In the genomic region with DNA sequence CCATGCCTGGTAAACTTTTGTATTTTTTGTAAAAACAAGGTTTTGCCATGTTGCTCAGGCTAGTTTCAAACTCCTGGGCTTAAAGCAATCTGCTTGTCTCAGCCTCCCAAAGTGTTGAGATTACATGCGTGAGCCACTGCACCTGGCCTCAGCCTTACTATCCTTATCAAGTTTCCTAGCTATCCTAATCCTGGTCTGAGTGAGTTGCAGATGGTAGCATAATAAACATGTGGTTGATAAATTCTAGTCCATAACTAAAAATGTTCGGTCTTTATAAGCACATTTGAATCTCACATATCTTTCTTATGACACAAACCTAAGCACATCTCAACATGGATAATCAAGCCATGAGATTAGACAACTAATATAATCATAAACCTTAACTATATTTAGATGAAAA, we compare ENCODE assay signal across 23 cellular contexts.
"Had no signal": no experiment of that assay in that cellular context is flagged by ENCODE, and none has a peak within 500 bp of the region (broad histone marks: within the 10 kb centered on the region; RNA-seq: fewer than 3 reads in every experiment).

No MANE protein-coding gene starts in this region.

- DNase-seq: hypothalamus; immature natural killer cell; left ventricle myocardium inferior; midbrain; mucosa of descending colon; naive thymus-derived CD8-positive, alpha-beta T cell; nucleus accumbens; pancreas; posterior cingulate gyrus; retina; right cardiac atrium; small intestine; spleen; stimulated activated CD4-positive, alpha-beta T cell treated with anti-CD3 and anti-CD28 coated beads, Interleukin-4, amount 100 ng/mL, for 24 hours; stimulated activated naive CD4-positive, alpha-beta T cell; tibial artery; trophoblast cell; upper lobe of right lung had no signal

- H3K4me1 ChIP-seq: left ventricle myocardium inferior, pancreas, prostate gland, spleen, suprapubic skin, tibial artery, upper lobe of right lung had no signal

- FAIRE-seq: pancreas, small intestine, urothelium cell line had no signal

- H3K9me3 ChIP-seq: left ventricle myocardium inferior, mucosa of descending colon, pancreas, prostate gland, spleen, suprapubic skin, thoracic aorta, tibial artery, upper lobe of right lung had no signal

- H3K27me3 ChIP-seq: pancreas, spleen, suprapubic skin, tibial artery, upper lobe of right lung had no signal

- H3K27ac ChIP-seq: left ventricle myocardium inferior, pancreas, prostate gland, spleen, suprapubic skin, thoracic aorta, tibial artery, upper lobe of right lung had no signal

- H3K4me3 ChIP-seq: left ventricle myocardium inferior, lung, mucosa of descending colon, pancreas, prostate gland, spleen, suprapubic skin, thoracic aorta, tibial artery, upper lobe of right lung had no signal
